In the genomic region with DNA sequence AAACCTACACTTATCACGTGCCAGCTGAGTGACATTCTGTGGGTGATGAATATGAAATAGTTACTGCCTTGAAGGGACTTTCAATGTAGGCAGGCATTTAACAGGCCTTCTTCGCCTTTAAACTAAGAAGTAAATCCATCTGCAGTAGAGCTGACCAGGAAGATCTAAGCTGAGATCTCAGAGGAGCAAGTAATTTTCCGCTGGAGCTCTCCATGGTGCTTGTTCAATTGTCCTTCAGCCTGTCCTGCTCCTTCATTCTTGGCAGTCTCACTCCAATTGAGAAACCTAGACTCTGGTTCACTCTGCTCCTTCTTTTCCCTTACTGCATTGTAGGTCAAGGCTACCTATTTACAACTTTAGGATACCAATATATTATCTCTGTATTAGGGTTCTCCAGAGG, we compare ENCODE assay signal across 14 cellular contexts.
DNase-seq lines count a peak whose midpoint lies in the region; ATAC-seq and TF ChIP-seq lines count a peak whose summit lies in the region.
"Had no signal": no experiment of that assay in that cellular context is flagged by ENCODE, and none has a peak within 500 bp of the region (broad histone marks: within the 10 kb centered on the region; RNA-seq: fewer than 3 reads in every experiment).

No MANE protein-coding gene starts in this region.

- H3K4me3 ChIP-seq in AG04450 (ENCODE audit: low read depth, low read length) (no peak overlapping the region), adrenal gland (no peak overlapping the region)

- no peaks in the 10 kb centered on the region for H3K36me3 Mint-ChIP-seq in stimulated activated memory B cell treated with anti-CD40 and anti-IgM and Interleukin-4, amounts not matched to agents 10 μg/mL and 1 μg/mL and 100 μg/mL, for 72 hours
- H3K36me3 Mint-ChIP-seq: activated naive CD4-positive, alpha-beta T cell treated with anti-CD3 and anti-CD28 coated beads, Interleukin-2, amount 50 U/mL, for 24 hours had no signal

- H3K4me3 Mint-ChIP-seq in stimulated activated memory B cell treated with anti-CD40 and anti-IgM and Interleukin-4, amounts not matched to agents 10 μg/mL and 1 μg/mL and 100 μg/mL, for 72 hours = no peak overlapping the region
- H3K4me3 Mint-ChIP-seq: activated naive CD4-positive, alpha-beta T cell treated with anti-CD3 and anti-CD28 coated beads, Interleukin-2, amount 50 U/mL, for 24 hours; neural crest cell had no signal

- CTCF ChIA-PET in AG04450 (lab: Charles Lee) = no interaction called here

- 54 to 76% (median 70%) methylated on average over 3 of the region's 3 CpGs for WGBS in adrenal gland, 4 donors

- H3K9me3 ChIP-seq in AG04450 (ENCODE audit: control insufficient read depth, insufficient read depth, low read length) (no peaks in the 10 kb centered on the region), adrenal gland (replicated peaks in 1 of 3) (no peaks in the 10 kb centered on the region)

- no peaks in the 10 kb centered on the region for H3K9me3 Mint-ChIP-seq in stimulated activated memory B cell treated with anti-CD40 and anti-IgM and Interleukin-4, amounts not matched to agents 10 μg/mL and 1 μg/mL and 100 μg/mL, for 72 hours
- H3K9me3 Mint-ChIP-seq: activated naive CD4-positive, alpha-beta T cell treated with anti-CD3 and anti-CD28 coated beads, Interleukin-2, amount 50 U/mL, for 24 hours; neural crest cell had no signal

- no peak overlapping the region for H3K27ac Mint-ChIP-seq in stimulated activated memory B cell treated with anti-CD40 and anti-IgM and Interleukin-4, amounts not matched to agents 10 μg/mL and 1 μg/mL and 100 μg/mL, for 72 hours
- H3K27ac Mint-ChIP-seq: activated naive CD4-positive, alpha-beta T cell treated with anti-CD3 and anti-CD28 coated beads, Interleukin-2, amount 50 U/mL, for 24 hours had no signal

- no peak for ATAC-seq in stimulated activated memory B cell treated with anti-CD40 and anti-IgM and Interleukin-4, amounts not matched to agents 10 μg/mL and 1 μg/mL and 100 μg/mL, for 72 hours
- no peak for ATAC-seq in GM19455 (IDR thresholded peaks at IDR 0.05; ENCODE audit: unreplicated experiment)

- no peaks in the 10 kb centered on the region for H3K4me1 ChIP-seq in adrenal gland (replicated peaks in 1 of 2)

- peaks cover 18% of the 10 kb centered on the region for H3K27me3 Mint-ChIP-seq in stimulated activated memory B cell treated with anti-CD40 and anti-IgM and Interleukin-4, amounts not matched to agents 10 μg/mL and 1 μg/mL and 100 μg/mL, for 72 hours

- DNase-seq in AG04450 (ENCODE audit: low read depth, low spot score) = peak; percentile 20
- DNase-seq in HuH-7 (ENCODE audit: low spot score) = peak; percentile 6
- peak in 6 of 7 donors; percentile 14 to 41 (median 27) for DNase-seq in adrenal gland
- peak; percentile 76 for DNase-seq in islet precursor cell
- no peak for DNase-seq in posterior cingulate gyrus
- no peak for DNase-seq in T-helper 9 cell
- DNase-seq: GOT3, NCI-H2171 treated with DMSO at 0.1 percent for 48 hours had no signal

- H3K36me3 ChIP-seq in adrenal gland (replicated peaks in 1 of 2) = no peaks in the 10 kb centered on the region

- no peaks in the 10 kb centered on the region for H3K4me1 Mint-ChIP-seq in stimulated activated memory B cell treated with anti-CD40 and anti-IgM and Interleukin-4, amounts not matched to agents 10 μg/mL and 1 μg/mL and 100 μg/mL, for 72 hours
- H3K4me1 Mint-ChIP-seq: activated naive CD4-positive, alpha-beta T cell treated with anti-CD3 and anti-CD28 coated beads, Interleukin-2, amount 50 U/mL, for 24 hours; neural crest cell had no signal

- POLR2A ChIA-PET in AG04450 (lab: Yijun Ruan, JAX) = no interaction called here

- intact Hi-C loops in adrenal gland (cut with DNase I) (no loop called here), posterior cingulate gyrus (cut with DNase I) (no loop called here)

- TF ChIP-seq CTCF in AG04450 (IDR thresholded peaks at IDR 0.05; ENCODE audit: low read depth, low read length) (no peak), adrenal gland (IDR thresholded peaks at IDR 0.05) (no peak)

- H3K27me3 ChIP-seq in AG04450 (ENCODE audit: control insufficient read depth, insufficient read depth, low read length) (no peaks in the 10 kb centered on the region), adrenal gland (no peaks in the 10 kb centered on the region)

- H3K27ac ChIP-seq in AG04450 (ENCODE audit: low read depth, low read length) = no peak overlapping the region
- H3K27ac ChIP-seq in adrenal gland = no peak overlapping the region
- H3K27ac ChIP-seq: C4-2B, HL-60 had no signal

- TF ChIP-seq POLR2A in adrenal gland (IDR thresholded peaks at IDR 0.05) = no peak

Comparison
In these comparisons a context has a peak if more than half of its experiments do, and no peak if none do; other contexts are left out.
1. DNase-seq: peak in AG04450 (single experiment), HuH-7 (single experiment), adrenal gland (6 of 7) and islet precursor cell (single experiment); none in posterior cingulate gyrus (0 of 10) and T-helper 9 cell (single experiment).